Comparison of ENCODE assay signal across 20 cellular contexts in the genomic region with DNA sequence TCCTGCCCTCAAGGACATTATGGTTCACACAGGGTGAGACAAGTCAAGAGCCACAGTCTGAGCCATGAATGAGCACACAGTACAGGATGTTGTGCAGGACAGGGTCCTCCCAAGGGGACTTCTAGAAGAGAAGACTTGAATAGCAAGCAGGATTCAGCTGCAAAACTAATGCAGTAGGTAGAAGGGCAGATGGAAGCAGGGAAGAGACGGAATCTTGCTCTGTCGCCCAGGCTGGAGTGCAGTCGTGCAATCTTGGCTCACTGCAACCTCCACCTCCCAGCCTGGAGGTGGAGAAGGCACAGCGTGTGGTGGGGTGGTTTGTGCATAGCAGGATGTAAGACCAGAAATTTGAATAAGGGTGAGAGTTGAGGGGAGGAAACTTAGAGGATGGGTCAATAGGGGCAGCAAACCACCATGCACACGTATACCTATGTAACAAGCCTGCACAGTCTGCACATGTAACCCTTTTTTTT. TPM values are rescaled to one million over a fixed set of nuclear protein-coding genes. Genes with fewer than 3 reads are reported as not detected.
A peak's percentile ranks its signal among the peaks of the same experiment; 100 is the strongest.
DNase-seq lines count a peak whose midpoint lies in the region; ATAC-seq and TF ChIP-seq lines count a peak whose summit lies in the region.
"Had no signal": no experiment of that assay in that cellular context is flagged by ENCODE, and none has a peak within 500 bp of the region (broad histone marks: within the 10 kb centered on the region; RNA-seq: fewer than 3 reads in every experiment).

No MANE protein-coding gene starts in this region.

- H3K27ac ChIP-seq in RWPE1 (peak overlapping the region; percentile 92; the same call in 1 of the 2 replicates), right cardiac atrium (ENCODE audit: low read length) (no peak overlapping the region), thyroid gland (no peak overlapping the region)
- H3K27ac ChIP-seq: parathyroid adenoma, PC-9 had no signal

- ATAC-seq in HG02678 (IDR thresholded peaks at IDR 0.05; ENCODE audit: unreplicated experiment): peak; percentile 37
- no peak for ATAC-seq in right cardiac atrium
- ATAC-seq: activated CD4-positive, CD25-positive, alpha-beta regulatory T cell treated with anti-CD3 and anti-CD28 coated beads, Interleukin-2, amount 50 U/mL, for 24 hours had no signal

- TF ChIP-seq POLR2A in GM19099 (IDR thresholded peaks at IDR 0.05; ENCODE audit: extremely low read depth, insufficient read length, low read depth): peak; percentile 24
- no peak for TF ChIP-seq POLR2A in thyroid gland (IDR thresholded peaks at IDR 0.05)

- TF ChIP-seq CTCF in GM12872 (IDR thresholded peaks at IDR 0.05; ENCODE audit: insufficient read depth, low read depth, low read length) (0 out of 3 replicates have a peak, but pooled peaks have one; percentile 9), RWPE1 (conservative IDR thresholded peaks at IDR 0.05; ENCODE audit: low read depth) (no peak), thyroid gland (IDR thresholded peaks at IDR 0.05) (no peak)

- CTCF ChIA-PET in RWPE1 (lab: Yijun Ruan, JAX): interaction anchor here (0.7 kb wide), 1 partner anchor 19 kb away, joined by 4 read pairs; no protein-coding TSS in a partner anchor

- H3K36me3 ChIP-seq in thyroid gland: no peaks in the 10 kb centered on the region
- H3K36me3 ChIP-seq: adrenal gland had no signal

- POLR2A ChIA-PET in RWPE1 (lab: Yijun Ruan, JAX; ENCODE audit: low non-redundant PET): no interaction called here

- H3K4me3 ChIP-seq in right cardiac atrium (ENCODE audit: low read length) (no peak overlapping the region), thyroid gland (replicated peaks in 1 of 3) (no peak overlapping the region)
- H3K4me3 ChIP-seq: adrenal gland, PC-9 had no signal

- H3K4me1 ChIP-seq in right cardiac atrium (ENCODE audit: control insufficient read depth, insufficient read depth, low read length): no peaks in the 10 kb centered on the region
- no peaks in the 10 kb centered on the region for H3K4me1 ChIP-seq in thyroid gland
- H3K4me1 ChIP-seq: parathyroid adenoma had no signal

- no peak for DNase-seq in RWPE1 (ENCODE audit: low spot score)
- DNase-seq in right cardiac atrium: no peak
- DNase-seq in NCI-H510A (lab: John Stamatoyannopoulos, UW): no peak
- no peak for DNase-seq in ureter (ENCODE audit: low spot score)
- no peak for DNase-seq in thyroid gland
- DNase-seq: activated T-cell treated with anti-CD3 and anti-CD28 coated beads, Interleukin-2, amount 50 U/mL, for 24 hours; adrenal gland; glutamatergic neuron; NCI-H446 treated with DMSO at 0.1 percent for 48 hours; PC-9; trophoblast cell had no signal

- H3K27me3 ChIP-seq in right cardiac atrium (ENCODE audit: control insufficient read depth, insufficient read depth): no peaks in the 10 kb centered on the region
- no peaks in the 10 kb centered on the region for H3K27me3 ChIP-seq in thyroid gland
- H3K27me3 ChIP-seq: adrenal gland had no signal

- intact Hi-C loops in right cardiac atrium (cut with DNase I) (no loop called here), thyroid gland (cut with DNase I) (no loop called here)

- 82% methylated on average over 5 of the region's 5 CpGs for WGBS in right cardiac atrium
- WGBS in thyroid gland, 2 donors: 85 to 94% methylated on average over 5 of the region's 5 CpGs

- H3K9me3 ChIP-seq in right cardiac atrium (ENCODE audit: control insufficient read depth, low read length) (no peaks in the 10 kb centered on the region), thyroid gland (no peaks in the 10 kb centered on the region)
- H3K9me3 ChIP-seq: adrenal gland had no signal

RNA-seq across cellular contexts. Expression of gene BCL2L10, which starts 8.0 kb away (rescaled TPM):
- total RNA-seq in right cardiac atrium (not detected), ureter (2.5 TPM), thyroid gland (under 1 TPM in 1 of 4 donors, not detected in 3; 0.58 TPM)
- 0.11 TPM for polyA plus RNA-seq in right cardiac atrium
- total RNA-seq: chondrocyte, endothelial cell of umbilical vein, H4, kidney epithelial cell had no signal
